28 cellular contexts compared by ENCODE assay signal in genomic region chr4:149572711-149573110, GRCh38.
"Had no signal": no experiment of that assay in that cellular context is flagged by ENCODE, and none has a peak within 500 bp of the region (broad histone marks: within the 10 kb centered on the region; RNA-seq: fewer than 3 reads in every experiment).

No MANE protein-coding gene starts in this region.

- H3K27me3 ChIP-seq: adrenal gland, body of pancreas, esophagus muscularis mucosa had no signal

- H3K4me3 Mint-ChIP-seq: activated CD4-positive, alpha-beta memory T cell treated with anti-CD3 and anti-CD28 coated beads, Interleukin-2, amount 10 ng/mL, durations not matched to agents 7 days and 5 days; activated CD4-positive, alpha-beta T cell treated with anti-CD3 and anti-CD28 coated beads for 36 hours; activated CD4-positive, alpha-beta T cell treated with anti-CD3 and anti-CD28 coated beads, Interleukin-2, amount 10 ng/mL, durations not matched to agents 7 days and 5 days; activated naive CD8-positive, alpha-beta T cell; activated T-cell treated with anti-CD3 and anti-CD28 coated beads, Interleukin-2, amount 50 U/mL, for 24 hours; activated T-cell treated with anti-CD3 and anti-CD28 coated beads, Interleukin-2, amount 50 U/mL, for 72 hours; effector memory CD8-positive, alpha-beta T cell had no signal

- H3K27ac ChIP-seq: adrenal gland, body of pancreas, esophagus muscularis mucosa had no signal

- H3K9me3 ChIP-seq: adrenal gland, body of pancreas, esophagus muscularis mucosa had no signal

- DNase-seq: activated CD4-positive, alpha-beta memory T cell treated with anti-CD3 and anti-CD28 coated beads, Interleukin-2, amount 10 ng/mL, durations not matched to agents 7 days and 5 days; activated CD4-positive, alpha-beta T cell treated with anti-CD3 and anti-CD28 coated beads for 36 hours; activated CD4-positive, alpha-beta T cell treated with anti-CD3 and anti-CD28 coated beads, Interleukin-2, amount 10 ng/mL, durations not matched to agents 7 days and 5 days; activated CD4-positive, alpha-beta T cell treated with anti-CD3 and anti-CD28 coated beads, Interleukin-2, amount 50 U/mL, for 4 hours; activated CD4-positive, CD25-positive, alpha-beta regulatory T cell; activated CD4-positive, CD25-positive, alpha-beta regulatory T cell treated with anti-CD3 and anti-CD28 coated beads, Interleukin-2, amount 50 U/mL, for 72 hours; activated CD8-positive, alpha-beta memory T cell treated with anti-CD3 and anti-CD28 coated beads, Interleukin-2, amount 50 U/mL, for 48 hours; activated gamma-delta T cell treated with Interleukin-2 at 50 U/mL for 16 hours; activated naive CD4-positive, alpha-beta T cell treated with anti-CD3 and anti-CD28 coated beads, Interleukin-2, amount 50 U/mL, for 16 hours; activated naive CD4-positive, alpha-beta T cell treated with Interleukin-2 at 50 U/mL for 16 hours; activated T-cell treated with anti-CD3 and anti-CD28 coated beads for 4 hours; activated T-cell treated with anti-CD3 and anti-CD28 coated beads, Interleukin-2, amount 50 U/mL, for 24 hours; activated T-cell treated with anti-CD3 and anti-CD28 coated beads, Interleukin-2, amount 50 U/mL, for 72 hours; adrenal gland; amygdala; aorta; body of pancreas; caudate nucleus; cortex of kidney; dermis blood vessel endothelial cell; effector CD4-positive, alpha-beta T cell; effector memory CD8-positive, alpha-beta T cell; erythroblast; foreskin fibroblast; head of caudate nucleus; T-helper 2 cell had no signal

- H3K27me3 Mint-ChIP-seq: activated CD4-positive, alpha-beta memory T cell treated with anti-CD3 and anti-CD28 coated beads, Interleukin-2, amount 10 ng/mL, durations not matched to agents 7 days and 5 days; activated CD4-positive, alpha-beta T cell treated with anti-CD3 and anti-CD28 coated beads for 36 hours; activated CD4-positive, alpha-beta T cell treated with anti-CD3 and anti-CD28 coated beads, Interleukin-2, amount 10 ng/mL, durations not matched to agents 7 days and 5 days; activated naive CD8-positive, alpha-beta T cell; activated T-cell treated with anti-CD3 and anti-CD28 coated beads, Interleukin-2, amount 50 U/mL, for 24 hours; effector memory CD8-positive, alpha-beta T cell had no signal

- H3K4me1 Mint-ChIP-seq: activated CD4-positive, alpha-beta memory T cell treated with anti-CD3 and anti-CD28 coated beads, Interleukin-2, amount 10 ng/mL, durations not matched to agents 7 days and 5 days; activated CD4-positive, alpha-beta T cell treated with anti-CD3 and anti-CD28 coated beads for 36 hours; activated CD4-positive, alpha-beta T cell treated with anti-CD3 and anti-CD28 coated beads, Interleukin-2, amount 10 ng/mL, durations not matched to agents 7 days and 5 days had no signal

- H3K36me3 ChIP-seq: adrenal gland, esophagus muscularis mucosa had no signal

- H3K4me1 ChIP-seq: adrenal gland, body of pancreas, esophagus muscularis mucosa had no signal

- ATAC-seq: activated CD4-positive, alpha-beta T cell treated with anti-CD3 and anti-CD28 coated beads for 36 hours; activated T-cell treated with anti-CD3 and anti-CD28 coated beads, Interleukin-2, amount 50 U/mL, for 72 hours; body of pancreas; effector memory CD8-positive, alpha-beta T cell had no signal

- H3K27ac Mint-ChIP-seq: activated CD4-positive, alpha-beta memory T cell treated with anti-CD3 and anti-CD28 coated beads, Interleukin-2, amount 10 ng/mL, durations not matched to agents 7 days and 5 days; activated CD4-positive, alpha-beta T cell treated with anti-CD3 and anti-CD28 coated beads for 36 hours; activated CD4-positive, alpha-beta T cell treated with anti-CD3 and anti-CD28 coated beads, Interleukin-2, amount 10 ng/mL, durations not matched to agents 7 days and 5 days; activated naive CD8-positive, alpha-beta T cell; activated T-cell treated with anti-CD3 and anti-CD28 coated beads, Interleukin-2, amount 50 U/mL, for 24 hours; activated T-cell treated with anti-CD3 and anti-CD28 coated beads, Interleukin-2, amount 50 U/mL, for 72 hours; effector memory CD8-positive, alpha-beta T cell had no signal

- H3K9me3 Mint-ChIP-seq: activated CD4-positive, alpha-beta memory T cell treated with anti-CD3 and anti-CD28 coated beads, Interleukin-2, amount 10 ng/mL, durations not matched to agents 7 days and 5 days; activated CD4-positive, alpha-beta T cell treated with anti-CD3 and anti-CD28 coated beads, Interleukin-2, amount 10 ng/mL, durations not matched to agents 7 days and 5 days; activated T-cell treated with anti-CD3 and anti-CD28 coated beads, Interleukin-2, amount 50 U/mL, for 24 hours; activated T-cell treated with anti-CD3 and anti-CD28 coated beads, Interleukin-2, amount 50 U/mL, for 72 hours; effector memory CD8-positive, alpha-beta T cell had no signal

- H3K4me3 ChIP-seq: adrenal gland, body of pancreas, esophagus muscularis mucosa had no signal

- H3K36me3 Mint-ChIP-seq: activated naive CD8-positive, alpha-beta T cell had no signal
